In genomic region chr10:123952099-123952498, GRCh38 we compare ENCODE assay signal across 26 cellular contexts.
"Had no signal": no experiment of that assay in that cellular context is flagged by ENCODE, and none has a peak within 500 bp of the region (broad histone marks: within the 10 kb centered on the region; RNA-seq: fewer than 3 reads in every experiment).

No MANE protein-coding gene starts in this region.

- H3K9me3 ChIP-seq: colonic mucosa, esophagus squamous epithelium, gastrocnemius medialis, heart right ventricle, left lung, lower lobe of right lung, mucosa of descending colon had no signal

- H3K27ac ChIP-seq: colonic mucosa, epithelial cell of prostate, esophagus squamous epithelium, gastrocnemius medialis, heart right ventricle, left lung, lower lobe of right lung had no signal

- H3K4me1 ChIP-seq: colonic mucosa, esophagus squamous epithelium, gastrocnemius medialis, heart right ventricle, left lung, lower lobe of right lung had no signal

- ATAC-seq: effector memory CD8-positive, alpha-beta T cell; esophagus mucosa; gastrocnemius medialis; heart right ventricle; left cardiac atrium; left lung; left ventricle myocardium superior; lower lobe of right lung; mucosa of descending colon had no signal

- H3K4me3 ChIP-seq: colonic mucosa, esophagus squamous epithelium, gastrocnemius medialis, heart right ventricle, left lung, lower lobe of right lung, mucosa of descending colon had no signal

- DNase-seq: colonic mucosa; cortex of kidney; effector CD8-positive, alpha-beta T cell; effector memory CD8-positive, alpha-beta T cell; endodermal cell; erythroblast; esophagus squamous epithelium; foreskin fibroblast; foreskin melanocyte; gastrocnemius medialis; glutamatergic neuron; head of caudate nucleus; heart right ventricle; hippocampal formation; left cardiac atrium; left lung; left ventricle myocardium superior; lower lobe of right lung; mesenchymal stem cell; mucosa of descending colon; naive B cell had no signal

- FAIRE-seq: endometrium, islet of Langerhans, keratinocyte had no signal

- H3K27me3 ChIP-seq: colonic mucosa, esophagus squamous epithelium, gastrocnemius medialis had no signal

- H3K36me3 ChIP-seq: colonic mucosa, esophagus squamous epithelium, gastrocnemius medialis, heart right ventricle, left lung, lower lobe of right lung had no signal
